ENCODE assay signal across 10 cellular contexts in genomic region chr19:16442386-16443276, GRCh38. TPM values are rescaled to one million over a fixed set of nuclear protein-coding genes. Genes with fewer than 3 reads are reported as not detected.
DNase-seq lines count a peak whose midpoint lies in the region; ATAC-seq and TF ChIP-seq lines count a peak whose summit lies in the region.
"Had no signal": no experiment of that assay in that cellular context is flagged by ENCODE, and none has a peak within 500 bp of the region (broad histone marks: within the 10 kb centered on the region; RNA-seq: fewer than 3 reads in every experiment).

No MANE protein-coding gene starts in this region.

- DNase-seq in G401 (ENCODE audit: low spot score) (peak; percentile 61), NCI-H2196 (lab: John Stamatoyannopoulos, UW; ENCODE audit: unreplicated experiment) (peak; percentile 53), dorsolateral prefrontal cortex (peak in 1 of 10 donors; percentile 40), Caco-2 (no peak), SK-N-DZ (ENCODE audit: low spot score) (no peak)
- DNase-seq in T-helper 2 cell treated with Interferon-gamma antibody and Interleukin-4, amounts not matched to agents 5 μg/mL and 100 μg/mL, for 36 hours (ENCODE audit: low spot score): no peak

- no peaks in the 10 kb centered on the region for H3K9me3 ChIP-seq in Caco-2

- intact Hi-C loops in dorsolateral prefrontal cortex (cut with DNase I) (no loop called here), Caco-2 (cut with micrococcal nuclease; ENCODE audit: unreplicated experiment) (loop anchor here (10.0 kb wide), 1 partner anchor 52 kb away; the partner anchor contains the start of genes C19orf44 and CALR3)

- peak overlapping the region in 49 of 59 donors; percentile 7 to 76 (median 45) for H3K27ac ChIP-seq in dorsolateral prefrontal cortex

- H3K27ac Mint-ChIP-seq in nephron (peak overlapping the region; percentile 52 to 81 (median 68)), Caco-2 (ENCODE audit: unreplicated experiment) (no peak overlapping the region)
- H3K27ac Mint-ChIP-seq in T-helper 2 cell treated with Interferon-gamma antibody and Interleukin-4, amounts not matched to agents 5 μg/mL and 100 μg/mL, for 36 hours: no peak overlapping the region

- TF ChIP-seq CTCF in dorsolateral prefrontal cortex (IDR thresholded peaks at IDR 0.05 in 54 of 56, conservative IDR thresholded peaks at IDR 0.05 in 2 of 56; ENCODE audit: low read depth in 1 of 56, partially characterized antibody in 56 of 56): no peak
- no peak for TF ChIP-seq CTCF in nephron (IDR thresholded peaks at IDR 0.05; ENCODE audit: unreplicated experiment in 3 of 3)
- no peak for TF ChIP-seq CTCF in Caco-2 (IDR thresholded peaks at IDR 0.05; ENCODE audit: insufficient read depth in 1 of 2, low read depth in 1 of 2, low read length in 1 of 2, severe bottlenecking in 1 of 2, unreplicated experiment in 1 of 2)

- no peaks in the 10 kb centered on the region for H3K27me3 Mint-ChIP-seq in nephron (ENCODE audit: low read depth)
- H3K27me3 Mint-ChIP-seq in T-helper 2 cell treated with Interferon-gamma antibody and Interleukin-4, amounts not matched to agents 5 μg/mL and 100 μg/mL, for 36 hours (ENCODE audit: low read depth): no peaks in the 10 kb centered on the region
- H3K27me3 Mint-ChIP-seq in Caco-2 (ENCODE audit: insufficient read depth, unreplicated experiment): no peaks in the 10 kb centered on the region

- POLR2A ChIA-PET in Caco-2 (lab: Charles Lee): interaction anchor here (0.6 kb wide), 1 partner anchor 18 kb away, joined by 7 read pairs; no protein-coding TSS in a partner anchor

- H3K36me3 ChIP-seq in Caco-2 (ENCODE audit: control insufficient read depth, insufficient read depth, low read length): no peaks in the 10 kb centered on the region

- H3K4me1 Mint-ChIP-seq in nephron (peaks cover 43% of the 10 kb centered on the region), Caco-2 (ENCODE audit: low read depth, unreplicated experiment) (peaks cover 36% of the 10 kb centered on the region)
- H3K4me1 Mint-ChIP-seq in T-helper 2 cell treated with Interferon-gamma antibody and Interleukin-4, amounts not matched to agents 5 μg/mL and 100 μg/mL, for 36 hours (ENCODE audit: low read depth): peaks cover 20% of the 10 kb centered on the region

- no peaks in the 10 kb centered on the region for H3K27me3 ChIP-seq in dorsolateral prefrontal cortex
- H3K27me3 ChIP-seq in Caco-2 (replicated peaks; ENCODE audit: control insufficient read depth, insufficient read depth, low read length): no peaks in the 10 kb centered on the region

- peak overlapping the region in 4 of 59 donors; percentile 2 to 33 (median 20) for H3K4me3 ChIP-seq in dorsolateral prefrontal cortex
- H3K4me3 ChIP-seq in Caco-2 (ENCODE audit: low read depth, low read length): no peak overlapping the region
- H3K4me3 ChIP-seq: smooth muscle cell had no signal

- H3K36me3 Mint-ChIP-seq in nephron (ENCODE audit: low read depth) (peaks cover 21% of the 10 kb centered on the region), Caco-2 (ENCODE audit: insufficient read depth, unreplicated experiment) (peaks cover 46% of the 10 kb centered on the region)
- H3K36me3 Mint-ChIP-seq in T-helper 2 cell treated with Interferon-gamma antibody and Interleukin-4, amounts not matched to agents 5 μg/mL and 100 μg/mL, for 36 hours (ENCODE audit: low read depth): peaks cover 4% of the 10 kb centered on the region

- no TSS peak for BruUV-seq in Caco-2 (replicated peaks; lab: Mats Ljungman, UMichigan)

- H3K4me3 Mint-ChIP-seq in nephron: no peak overlapping the region
- no peak overlapping the region for H3K4me3 Mint-ChIP-seq in T-helper 2 cell treated with Interferon-gamma antibody and Interleukin-4, amounts not matched to agents 5 μg/mL and 100 μg/mL, for 36 hours
- H3K4me3 Mint-ChIP-seq in Caco-2 (ENCODE audit: unreplicated experiment): no peak overlapping the region

- in situ Hi-C loops in G401 (cut with HindIII; ENCODE audit: low sequenced_read_pairs): no loop called here

- ATAC-seq in HG02610 (IDR thresholded peaks at IDR 0.05; ENCODE audit: unreplicated experiment): no peak

- no peaks in the 10 kb centered on the region for H3K9me3 Mint-ChIP-seq in nephron
- H3K9me3 Mint-ChIP-seq in T-helper 2 cell treated with Interferon-gamma antibody and Interleukin-4, amounts not matched to agents 5 μg/mL and 100 μg/mL, for 36 hours: no peaks in the 10 kb centered on the region
- H3K9me3 Mint-ChIP-seq in Caco-2 (ENCODE audit: unreplicated experiment): no peaks in the 10 kb centered on the region

- CTCF ChIA-PET in Caco-2 (lab: Charles Lee): interaction anchor here (1.1 to 1.4 kb wide), 2 partner anchors 72 to 75 kb away, joined by 3 to 6 read pairs; no protein-coding TSS in a partner anchor

- H3K4me1 ChIP-seq in Caco-2: peaks cover 23% of the 10 kb centered on the region

RNA-seq across cellular contexts. Expression of gene EPS15L1, which starts 29.1 kb away (rescaled TPM):
- 14.9 and 20.7 TPM in 2 replicates for total RNA-seq in G401 (2014; rRNA removed; shearing (Covaris generic))
- total RNA-seq in dorsolateral prefrontal cortex (100 to 1,000 TPM in 18 of 120 experiments, 10 to 100 TPM in 102; 66.1 to 116 (median 85.9) TPM), Caco-2 (2022) (45.0 and 52.5 TPM in 2 replicates)
- polyA plus RNA-seq in SK-N-DZ (2014; cell fraction: cytosol; rRNA removed): 8.4 and 8.6 TPM in 2 replicates
- 13.1 and 14.7 TPM in 2 replicates for polyA plus RNA-seq in SK-N-DZ (2014; cell fraction: nucleus; rRNA removed)

RNA-seq across cellular contexts. Expression of gene CALR3, which starts 53.3 kb away (rescaled TPM):
- total RNA-seq in G401 (2014; rRNA removed; shearing (Covaris generic)): not detected in 2 replicates
- total RNA-seq in dorsolateral prefrontal cortex (under 1 TPM in 2 of 120 experiments, not detected in 118; 0.51 to 0.90 TPM), Caco-2 (2022) (0.32 TPM in 1 of 2 replicates, not detected in the other)
- polyA plus RNA-seq in SK-N-DZ (2014; cell fraction: cytosol; rRNA removed): not detected in 2 replicates
- polyA plus RNA-seq in SK-N-DZ (2014; cell fraction: nucleus; rRNA removed): not detected in 2 replicates
- total RNA-seq: smooth muscle cell, subcutaneous adipose tissue had no signal
- polyA plus RNA-seq: smooth muscle cell had no signal

RNA-seq across cellular contexts. Expression of gene C19orf44, which starts 53.6 kb away (rescaled TPM):
- total RNA-seq in G401 (2014; rRNA removed; shearing (Covaris generic)): 7.3 and 8.9 TPM in 2 replicates
- total RNA-seq in dorsolateral prefrontal cortex (10 to 100 TPM in 26 of 120 experiments, 1 to 10 TPM in 94; 3.5 to 13.9 (median 7.9) TPM), Caco-2 (2022) (3.4 and 4.6 TPM in 2 replicates)
- polyA plus RNA-seq in SK-N-DZ (2014; cell fraction: cytosol; rRNA removed): 3.1 and 5.9 TPM in 2 replicates
- 6.7 and 7.9 TPM in 2 replicates for polyA plus RNA-seq in SK-N-DZ (2014; cell fraction: nucleus; rRNA removed)

Comparison
In these comparisons a context has a peak if more than half of its experiments do, and no peak if none do; other contexts are left out.
1. DNase-seq: peak in G401 (single experiment) and NCI-H2196 (single experiment); none in T-helper 2 cell treated with Interferon-gamma antibody and Interleukin-4, amounts not matched to agents 5 μg/mL and 100 μg/mL, for 36 hours (single experiment), Caco-2 (0 of 2) and SK-N-DZ (single experiment).
2. H3K27ac Mint-ChIP-seq: peak in nephron (3 of 3); none in T-helper 2 cell treated with Interferon-gamma antibody and Interleukin-4, amounts not matched to agents 5 μg/mL and 100 μg/mL, for 36 hours (single experiment) and Caco-2 (single experiment).